11 cellular contexts compared by ENCODE assay signal in the genomic region with DNA sequence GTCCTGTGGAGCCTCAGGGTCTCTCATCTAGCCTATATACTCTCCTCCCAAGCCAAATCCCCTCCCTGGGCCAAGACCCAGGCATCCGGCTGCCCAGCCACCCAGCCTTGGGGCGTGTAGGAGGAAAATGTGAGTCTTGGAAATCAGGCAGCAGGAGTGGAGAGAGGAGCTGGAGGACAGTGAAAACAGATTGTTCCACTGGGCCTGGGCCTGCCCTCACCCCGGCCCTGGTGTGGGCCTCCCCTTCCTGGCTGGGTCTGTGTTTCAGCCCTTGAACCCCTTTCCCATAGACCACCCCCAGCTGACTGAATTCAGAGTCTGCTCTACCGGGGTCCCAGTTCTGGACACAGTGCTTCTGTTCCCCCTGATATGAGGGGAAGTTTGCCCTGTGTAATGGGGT. TPM values are rescaled to one million over a fixed set of nuclear protein-coding genes. Genes with fewer than 3 reads are reported as not detected.
DNase-seq lines count a peak whose midpoint lies in the region; ATAC-seq and TF ChIP-seq lines count a peak whose summit lies in the region.
"Had no signal": no experiment of that assay in that cellular context is flagged by ENCODE, and none has a peak within 500 bp of the region (broad histone marks: within the 10 kb centered on the region; RNA-seq: fewer than 3 reads in every experiment).

No MANE protein-coding gene starts in this region.

- peaks cover 19% of the 10 kb centered on the region for H3K36me3 Mint-ChIP-seq in CD4-positive, CD25-positive, alpha-beta regulatory T cell
- peaks cover 23% of the 10 kb centered on the region for H3K36me3 Mint-ChIP-seq in T-cell

- peak overlapping the region; percentile 70 to 83 (median 76) for H3K4me3 Mint-ChIP-seq in CD4-positive, CD25-positive, alpha-beta regulatory T cell
- H3K4me3 Mint-ChIP-seq in T-cell, result peak overlapping the region; percentile 75 to 81 (median 76)
- H3K4me3 Mint-ChIP-seq: neural crest cell had no signal

- H3K4me3 ChIP-seq in CD4-positive, CD25-positive, alpha-beta regulatory T cell (ENCODE audit: low read depth, low read length), result peak overlapping the region; percentile 82
- peak overlapping the region; percentile 96 to 100 (median 100) for H3K4me3 ChIP-seq in sigmoid colon
- H3K4me3 ChIP-seq in foreskin fibroblast (ENCODE audit: low read depth in 1 of 2, low read length in 2 of 2), result peak overlapping the region in 1 of 2 donors; percentile 6
- H3K4me3 ChIP-seq: MG63 had no signal

- H3K36me3 ChIP-seq in CD4-positive, CD25-positive, alpha-beta regulatory T cell (ENCODE audit: control insufficient read depth, insufficient read depth, low read length), result peaks cover 22% of the 10 kb centered on the region
- H3K36me3 ChIP-seq in sigmoid colon, result peaks cover 25 to 79% (median 34%) of the 10 kb centered on the region in 4 donors

- no peaks in the 10 kb centered on the region for H3K27me3 Mint-ChIP-seq in CD4-positive, CD25-positive, alpha-beta regulatory T cell
- no peaks in the 10 kb centered on the region for H3K27me3 Mint-ChIP-seq in T-cell

- no peaks in the 10 kb centered on the region for H3K9me3 Mint-ChIP-seq in CD4-positive, CD25-positive, alpha-beta regulatory T cell
- no peaks in the 10 kb centered on the region for H3K9me3 Mint-ChIP-seq in T-cell
- H3K9me3 Mint-ChIP-seq: neural crest cell had no signal

- peak overlapping the region; percentile 96 to 100 (median 96) for H3K27ac Mint-ChIP-seq in CD4-positive, CD25-positive, alpha-beta regulatory T cell
- peak overlapping the region; percentile 96 to 97 for H3K27ac Mint-ChIP-seq in T-cell

- DNase-seq in CD4-positive, CD25-positive, alpha-beta regulatory T cell, result no peak
- no peak for DNase-seq in T-cell
- DNase-seq in foreskin keratinocyte, result no peak
- DNase-seq in sigmoid colon, result peak; percentile 56
- no peak for DNase-seq in nucleus accumbens (lab: John Stamatoyannopoulos, UW)
- DNase-seq in ureter (ENCODE audit: low spot score), result no peak
- DNase-seq in foreskin fibroblast, result no peak
- DNase-seq: activated CD8-positive, alpha-beta memory T cell treated with anti-CD3 and anti-CD28 coated beads for 24 hours; MG63 had no signal

- TF ChIP-seq EP300 in sigmoid colon (IDR thresholded peaks at IDR 0.05), result no peak

- peaks cover 65% of the 10 kb centered on the region for H3K4me1 ChIP-seq in CD4-positive, CD25-positive, alpha-beta regulatory T cell (ENCODE audit: control insufficient read depth, insufficient read depth, low read length, poor library complexity, severe bottlenecking)
- H3K4me1 ChIP-seq in foreskin keratinocyte (peaks cover 37% of the 10 kb centered on the region), sigmoid colon (peaks cover 0 to 96% (median 91%) of the 10 kb centered on the region in 4 donors)

- intact Hi-C loops in sigmoid colon (cut with DNase I), result no loop called here

- no peak for TF ChIP-seq POLR2A in sigmoid colon (IDR thresholded peaks at IDR 0.05)

- H3K4me1 Mint-ChIP-seq in CD4-positive, CD25-positive, alpha-beta regulatory T cell, result peaks cover 11 to 85% (median 46%) of the 10 kb centered on the region in 4 donors
- peaks cover 76 to 82% (median 81%) of the 10 kb centered on the region in 3 donors for H3K4me1 Mint-ChIP-seq in T-cell

- POLR2A ChIA-PET in T-cell (lab: Charles Lee), result interaction anchor here in 1 of 2 donors (0.9 kb wide), 1 partner anchor 8 kb away, joined by 3 read pairs; no protein-coding TSS in a partner anchor

- H3K27me3 ChIP-seq in CD4-positive, CD25-positive, alpha-beta regulatory T cell (ENCODE audit: control insufficient read depth, insufficient read depth, low read length), result no peaks in the 10 kb centered on the region
- no peaks in the 10 kb centered on the region for H3K27me3 ChIP-seq in foreskin keratinocyte
- H3K27me3 ChIP-seq in sigmoid colon, result no peaks in the 10 kb centered on the region
- H3K27me3 ChIP-seq: MG63 had no signal

- TF ChIP-seq CTCF in foreskin keratinocyte (conservative IDR thresholded peaks at IDR 0.05) (no peak), sigmoid colon (IDR thresholded peaks at IDR 0.05) (no peak), foreskin fibroblast (IDR thresholded peaks at IDR 0.05; ENCODE audit: low read depth, low read length) (no peak)

- ATAC-seq in CD4-positive, CD25-positive, alpha-beta regulatory T cell (ENCODE audit: low read depth in 2 of 2), result no peak
- no peak for ATAC-seq in T-cell (replicated peaks in 1 of 4)
- ATAC-seq in foreskin keratinocyte, result no peak
- no peak for ATAC-seq in HG03521 (IDR thresholded peaks at IDR 0.05; ENCODE audit: unreplicated experiment)

- CTCF ChIA-PET in T-cell (lab: Charles Lee), result interaction anchor here (0.8 to 3.5 kb wide), 3 partner anchors 13 to 27 kb away, joined by 3 to 41 read pairs (median 14); no protein-coding TSS in a partner anchor

- WGBS in sigmoid colon, 2 donors, result 56 to 66% methylated on average over 4 of the region's 4 CpGs

- H3K27ac ChIP-seq in CD4-positive, CD25-positive, alpha-beta regulatory T cell (ENCODE audit: insufficient read depth, low read length, poor library complexity, severe bottlenecking), result peak overlapping the region; percentile 87
- H3K27ac ChIP-seq in foreskin keratinocyte (peak overlapping the region; percentile 19), sigmoid colon (peak overlapping the region; percentile 96 to 100 (median 100))

- H3K9me3 ChIP-seq in CD4-positive, CD25-positive, alpha-beta regulatory T cell (ENCODE audit: control insufficient read depth in 2 of 2, low read length in 2 of 2), result no peaks in the 10 kb centered on the region
- no peaks in the 10 kb centered on the region for H3K9me3 ChIP-seq in sigmoid colon
- H3K9me3 ChIP-seq: MG63 had no signal

RNA-seq across cellular contexts. Expression of gene ITGA5, which starts 6.7 kb away (rescaled TPM):
- 57.4 TPM for total RNA-seq in CD4-positive, CD25-positive, alpha-beta regulatory T cell
- 10 to 100 TPM; 18.6 to 31.8 (median 23.7) TPM for polyA plus RNA-seq in CD4-positive, CD25-positive, alpha-beta regulatory T cell
- total RNA-seq in T-cell (100 to 1,000 TPM in 3 of 5 donors, 10 to 100 TPM in 2; 58.6 to 183 (median 169) TPM), foreskin keratinocyte (111 and 175 TPM in 2 replicates), sigmoid colon (100 to 1,000 TPM; 200 to 765 (median 459) TPM), ureter (117 TPM)
- polyA plus RNA-seq in foreskin keratinocyte (77.3 and 104 TPM in 2 replicates), sigmoid colon (10 to 100 TPM in 1 of 3 donors, 1 to 10 TPM in 2; 7.4 to 92.7 (median 7.8) TPM)

RNA-seq across cellular contexts. Expression of gene ZNF385A, which starts 27.8 kb away (rescaled TPM):
- total RNA-seq in CD4-positive, CD25-positive, alpha-beta regulatory T cell, result 0.86 TPM
- polyA plus RNA-seq in CD4-positive, CD25-positive, alpha-beta regulatory T cell, result under 1 TPM in 2 of 4 donors, not detected in 2; 0.14 to 0.17 TPM
- total RNA-seq in T-cell (1 to 10 TPM in 4 of 5 donors, under 1 TPM in 1; 0.90 to 2.7 (median 1.2) TPM), foreskin keratinocyte (29.8 and 31.9 TPM in 2 replicates), sigmoid colon (10 to 100 TPM in 2 of 4 donors, 1 to 10 TPM in 2; 5.6 to 18.6 (median 10.6) TPM), ureter (88.4 TPM)
- polyA plus RNA-seq in foreskin keratinocyte (77.1 and 81.3 TPM in 2 replicates), sigmoid colon (10 to 100 TPM in 1 of 3 donors, 1 to 10 TPM in 2; 4.4 to 19.2 (median 7.0) TPM)

RNA-seq across cellular contexts. Expression of gene GPR84, which starts 48.1 kb away (rescaled TPM):
- not detected for total RNA-seq in CD4-positive, CD25-positive, alpha-beta regulatory T cell
- polyA plus RNA-seq in CD4-positive, CD25-positive, alpha-beta regulatory T cell, result not detected
- total RNA-seq in T-cell (not detected), foreskin keratinocyte (0.07 and 0.10 TPM in 2 replicates), sigmoid colon (under 1 TPM in 1 of 4 donors, not detected in 3; 0.54 TPM), ureter (0.34 TPM)
- polyA plus RNA-seq in foreskin keratinocyte (0.07 TPM in 2 replicates), sigmoid colon (under 1 TPM; 0.60 to 0.92 (median 0.69) TPM)
- total RNA-seq: neural crest cell had no signal

Comparison
In these comparisons a context has a peak if more than half of its experiments do, and no peak if none do; other contexts are left out.
1. H3K27ac ChIP-seq: peak in every context shown above with its lines; median percentile 100 in sigmoid colon; 87 in CD4-positive, CD25-positive, alpha-beta regulatory T cell; 19 in foreskin keratinocyte.